In genomic region chr22:26330971-26331625, GRCh38 we compare ENCODE assay signal across 8 cellular contexts.
DNase-seq lines count a peak whose midpoint lies in the region; ATAC-seq and TF ChIP-seq lines count a peak whose summit lies in the region.

No MANE protein-coding gene starts in this region.

- 24 to 26% methylated on average over 4 of the region's 4 CpGs for WGBS in sigmoid colon, 2 donors

- TF ChIP-seq EP300 in sigmoid colon (IDR thresholded peaks at IDR 0.05) = no peak

- H3K4me3 ChIP-seq in sigmoid colon = no peak overlapping the region

- peaks cover 0 to 39% (median 16%) of the 10 kb centered on the region in 3 donors for H3K27me3 ChIP-seq in sigmoid colon

- peak; percentile 54 to 76 (median 73) for TF ChIP-seq CTCF in sigmoid colon (IDR thresholded peaks at IDR 0.05)

- no peak for TF ChIP-seq POLR2A in sigmoid colon (IDR thresholded peaks at IDR 0.05)

- intact Hi-C loops in left cardiac atrium (cut with DNase I) (loop anchor here in 1 of 2 donors (10.0 kb wide), 2 partner anchors 156 to 246 kb away; no protein-coding TSS in a partner anchor), sigmoid colon (cut with DNase I) (no loop called here)

- H3K9me3 ChIP-seq in sigmoid colon = no peaks in the 10 kb centered on the region

- H3K36me3 Mint-ChIP-seq in activated naive CD8-positive, alpha-beta T cell treated with anti-CD3 and anti-CD28 coated beads, Interleukin-2, amount 50 U/mL, for 24 hours (ENCODE audit: low read depth) = no peaks in the 10 kb centered on the region

- no peaks in the 10 kb centered on the region for H3K4me1 ChIP-seq in sigmoid colon

- DNase-seq in GM03348 (ENCODE audit: low spot score) (peak; percentile 79), MV-4-11 (lab: John Stamatoyannopoulos, UW) (peak; percentile 12), SKM-1 (lab: John Stamatoyannopoulos, UW; ENCODE audit: unreplicated experiment) (peak; percentile 9), left cardiac atrium (peak; percentile 28), sigmoid colon (peak; percentile 55)
- DNase-seq in activated naive CD8-positive, alpha-beta T cell treated with anti-CD3 and anti-CD28 coated beads, Interleukin-2, amount 50 U/mL, for 24 hours = peak; percentile 60

- H3K27ac ChIP-seq in sigmoid colon = no peak overlapping the region

- H3K27me3 Mint-ChIP-seq in activated naive CD8-positive, alpha-beta T cell treated with anti-CD3 and anti-CD28 coated beads, Interleukin-2, amount 50 U/mL, for 24 hours = peaks cover 3% of the 10 kb centered on the region

- H3K9me3 Mint-ChIP-seq in activated naive CD8-positive, alpha-beta T cell treated with anti-CD3 and anti-CD28 coated beads, Interleukin-2, amount 50 U/mL, for 24 hours = no peaks in the 10 kb centered on the region

- no peaks in the 10 kb centered on the region for H3K36me3 ChIP-seq in sigmoid colon

- no peaks in the 10 kb centered on the region for H3K4me1 Mint-ChIP-seq in activated naive CD8-positive, alpha-beta T cell treated with anti-CD3 and anti-CD28 coated beads, Interleukin-2, amount 50 U/mL, for 24 hours

- no peak overlapping the region for H3K27ac Mint-ChIP-seq in activated naive CD8-positive, alpha-beta T cell treated with anti-CD3 and anti-CD28 coated beads, Interleukin-2, amount 50 U/mL, for 24 hours

- H3K4me3 Mint-ChIP-seq in activated naive CD8-positive, alpha-beta T cell treated with anti-CD3 and anti-CD28 coated beads, Interleukin-2, amount 50 U/mL, for 24 hours = no peak overlapping the region

- ATAC-seq in activated naive CD8-positive, alpha-beta T cell treated with anti-CD3 and anti-CD28 coated beads, Interleukin-2, amount 50 U/mL, for 24 hours = peak; percentile 24
- ATAC-seq in left cardiac atrium (peak; percentile 34 to 60), GM19452 (IDR thresholded peaks at IDR 0.05; ENCODE audit: unreplicated experiment) (no peak), GM21576 (IDR thresholded peaks at IDR 0.05; ENCODE audit: unreplicated experiment) (no peak)

Comparison
In these comparisons a context has a peak if more than half of its experiments do, and no peak if none do; other contexts are left out.
1. DNase-seq: peak in every context shown above with its lines; median percentile 79 in GM03348; 60 in activated naive CD8-positive, alpha-beta T cell treated with anti-CD3 and anti-CD28 coated beads, Interleukin-2, amount 50 U/mL, for 24 hours; 55 in sigmoid colon; 28 in left cardiac atrium; 12 in MV-4-11; 9 in SKM-1.
2. ATAC-seq: peak in activated naive CD8-positive, alpha-beta T cell treated with anti-CD3 and anti-CD28 coated beads, Interleukin-2, amount 50 U/mL, for 24 hours (single experiment) and left cardiac atrium (2 of 2); none in GM19452 (single experiment) and GM21576 (single experiment).